Comparison of ENCODE assay signal across 21 cellular contexts in the genomic region with DNA sequence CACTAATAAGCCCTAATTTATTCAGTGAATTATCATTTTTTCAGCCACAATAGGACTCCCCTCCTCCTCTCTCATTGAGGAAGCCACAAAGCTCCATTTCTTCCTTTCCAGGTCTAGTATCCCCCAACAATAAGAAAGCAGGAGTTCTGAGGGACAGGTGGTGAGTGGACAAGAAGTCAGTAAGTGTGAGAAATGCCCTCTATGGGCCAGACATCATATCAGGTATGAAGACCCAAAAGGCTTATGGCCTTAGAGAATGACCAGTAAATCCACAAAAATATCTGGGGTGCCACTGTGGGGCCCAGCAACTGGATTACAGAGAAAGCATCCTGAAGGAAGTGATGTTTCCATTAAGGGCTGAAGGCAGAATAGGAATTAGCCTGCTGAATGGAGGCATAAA.
DNase-seq lines count a peak whose midpoint lies in the region; ATAC-seq and TF ChIP-seq lines count a peak whose summit lies in the region.
"Had no signal": no experiment of that assay in that cellular context is flagged by ENCODE, and none has a peak within 500 bp of the region (broad histone marks: within the 10 kb centered on the region; RNA-seq: fewer than 3 reads in every experiment).

No MANE protein-coding gene starts in this region.

- no peaks in the 10 kb centered on the region for H3K27me3 ChIP-seq in CD8-positive, alpha-beta memory T cell (ENCODE audit: insufficient read depth, low read length, poor library complexity, severe bottlenecking)
- no peaks in the 10 kb centered on the region for H3K27me3 ChIP-seq in right cardiac atrium (ENCODE audit: control insufficient read depth, insufficient read depth)

- peaks cover 19% of the 10 kb centered on the region for H3K27me3 Mint-ChIP-seq in T-helper 2 cell treated with Interferon-gamma antibody and Interleukin-4, amounts not matched to agents 5 μg/mL and 100 μg/mL, for 36 hours (ENCODE audit: low read depth)
- no peaks in the 10 kb centered on the region for H3K27me3 Mint-ChIP-seq in CD8-positive, alpha-beta memory T cell
- no peaks in the 10 kb centered on the region for H3K27me3 Mint-ChIP-seq in activated CD8-positive, alpha-beta T cell treated with anti-CD3 and anti-CD28 coated beads, Interleukin-2, amount 10 ng/mL, durations not matched to agents 7 days and 5 days (ENCODE audit: low read depth)
- H3K27me3 Mint-ChIP-seq in natural killer cell (ENCODE audit: low read depth in 2 of 2): no peaks in the 10 kb centered on the region
- H3K27me3 Mint-ChIP-seq in effector memory CD8-positive, alpha-beta T cell: no peaks in the 10 kb centered on the region

- H3K27ac Mint-ChIP-seq in T-helper 2 cell treated with Interferon-gamma antibody and Interleukin-4, amounts not matched to agents 5 μg/mL and 100 μg/mL, for 36 hours: no peak overlapping the region
- peak overlapping the region in 5 of 8 donors; percentile 21 to 80 (median 48) for H3K27ac Mint-ChIP-seq in CD8-positive, alpha-beta memory T cell
- H3K27ac Mint-ChIP-seq in activated CD8-positive, alpha-beta T cell treated with anti-CD3 and anti-CD28 coated beads, Interleukin-2, amount 10 ng/mL, durations not matched to agents 7 days and 5 days: peak overlapping the region; percentile 83
- H3K27ac Mint-ChIP-seq in natural killer cell: peak overlapping the region; percentile 84 to 86
- H3K27ac Mint-ChIP-seq in effector memory CD8-positive, alpha-beta T cell: no peak overlapping the region
- H3K27ac Mint-ChIP-seq: IgD-negative memory B cell had no signal

- H3K27ac ChIP-seq in CD8-positive, alpha-beta memory T cell (ENCODE audit: low read depth, low read length): no peak overlapping the region
- no peak overlapping the region for H3K27ac ChIP-seq in right cardiac atrium (ENCODE audit: low read length)

- no peak for TF ChIP-seq CTCF in natural killer cell (IDR thresholded peaks at IDR 0.05)

- H3K36me3 Mint-ChIP-seq in T-helper 2 cell treated with Interferon-gamma antibody and Interleukin-4, amounts not matched to agents 5 μg/mL and 100 μg/mL, for 36 hours (ENCODE audit: low read depth): no peaks in the 10 kb centered on the region
- H3K36me3 Mint-ChIP-seq in CD8-positive, alpha-beta memory T cell: peaks cover 0 to 7% (median 0%) of the 10 kb centered on the region in 3 donors
- H3K36me3 Mint-ChIP-seq in activated CD8-positive, alpha-beta T cell treated with anti-CD3 and anti-CD28 coated beads, Interleukin-2, amount 10 ng/mL, durations not matched to agents 7 days and 5 days (ENCODE audit: low read depth): peaks cover 6% of the 10 kb centered on the region
- H3K36me3 Mint-ChIP-seq in natural killer cell: no peaks in the 10 kb centered on the region
- no peaks in the 10 kb centered on the region for H3K36me3 Mint-ChIP-seq in effector memory CD8-positive, alpha-beta T cell (ENCODE audit: insufficient read depth)
- H3K36me3 Mint-ChIP-seq: IgD-negative memory B cell had no signal

- intact Hi-C loops in natural killer cell (cut with micrococcal nuclease): no loop called here
- intact Hi-C loops in right cardiac atrium (cut with DNase I): no loop called here

- H3K4me1 ChIP-seq in CD8-positive, alpha-beta memory T cell (ENCODE audit: insufficient read depth, low read length): peaks cover 64% of the 10 kb centered on the region
- H3K4me1 ChIP-seq in right cardiac atrium (ENCODE audit: control insufficient read depth, insufficient read depth, low read length): no peaks in the 10 kb centered on the region
- H3K4me1 ChIP-seq: BE2C, HAP-1 had no signal

- no peak overlapping the region for H3K4me3 ChIP-seq in CD8-positive, alpha-beta memory T cell (ENCODE audit: low read length)
- H3K4me3 ChIP-seq in right cardiac atrium (ENCODE audit: low read length): no peak overlapping the region
- H3K4me3 ChIP-seq: GM12878, HAP-1 had no signal

- no peak for ATAC-seq in activated CD8-positive, alpha-beta T cell treated with anti-CD3 and anti-CD28 coated beads, Interleukin-2, amount 10 ng/mL, durations not matched to agents 7 days and 5 days
- ATAC-seq in natural killer cell (no peak), right cardiac atrium (no peak)
- ATAC-seq in effector memory CD8-positive, alpha-beta T cell (replicated peaks): no peak
- ATAC-seq: GM12878 had no signal

- CTCF ChIA-PET in CD8-positive, alpha-beta memory T cell (lab: Charles Lee): interaction anchor here (2.6 kb wide), 1 partner anchor 11 kb away, joined by 14 read pairs; no protein-coding TSS in a partner anchor
- CTCF ChIA-PET in activated CD8-positive, alpha-beta T cell treated with anti-CD3 and anti-CD28 coated beads, Interleukin-2, amount 10 ng/mL, durations not matched to agents 7 days and 5 days (lab: Charles Lee): interaction anchor here (1.0 to 4.6 kb wide), 5 partner anchors 8 to 53 kb away, joined by 3 to 45 read pairs (median 6); no protein-coding TSS in a partner anchor

- no peaks in the 10 kb centered on the region for H3K36me3 ChIP-seq in CD8-positive, alpha-beta memory T cell (ENCODE audit: insufficient read depth, low read length)
- H3K36me3 ChIP-seq: BE2C, HAP-1 had no signal

- peaks cover 31% of the 10 kb centered on the region for H3K4me1 Mint-ChIP-seq in T-helper 2 cell treated with Interferon-gamma antibody and Interleukin-4, amounts not matched to agents 5 μg/mL and 100 μg/mL, for 36 hours (ENCODE audit: low read depth)
- H3K4me1 Mint-ChIP-seq in CD8-positive, alpha-beta memory T cell: peaks cover 89 to 95% (median 92%) of the 10 kb centered on the region in 3 donors
- H3K4me1 Mint-ChIP-seq in activated CD8-positive, alpha-beta T cell treated with anti-CD3 and anti-CD28 coated beads, Interleukin-2, amount 10 ng/mL, durations not matched to agents 7 days and 5 days (ENCODE audit: low read depth): peaks cover 73% of the 10 kb centered on the region
- H3K4me1 Mint-ChIP-seq in natural killer cell: peaks cover 95 to 99% of the 10 kb centered on the region in 2 donors
- H3K4me1 Mint-ChIP-seq in effector memory CD8-positive, alpha-beta T cell (ENCODE audit: low read depth in 2 of 2): peaks cover 72 to 78% of the 10 kb centered on the region in 2 donors

- peak overlapping the region; percentile 36 for H3K4me3 Mint-ChIP-seq in T-helper 2 cell treated with Interferon-gamma antibody and Interleukin-4, amounts not matched to agents 5 μg/mL and 100 μg/mL, for 36 hours
- H3K4me3 Mint-ChIP-seq in CD8-positive, alpha-beta memory T cell: peak overlapping the region in 6 of 7 donors; percentile 10 to 71 (median 39)
- H3K4me3 Mint-ChIP-seq in activated CD8-positive, alpha-beta T cell treated with anti-CD3 and anti-CD28 coated beads, Interleukin-2, amount 10 ng/mL, durations not matched to agents 7 days and 5 days: peak overlapping the region; percentile 22
- H3K4me3 Mint-ChIP-seq in natural killer cell: peak overlapping the region; percentile 47
- H3K4me3 Mint-ChIP-seq in effector memory CD8-positive, alpha-beta T cell: peak overlapping the region in 1 of 2 donors; percentile 72
- H3K4me3 Mint-ChIP-seq: IgD-negative memory B cell had no signal

- DNase-seq in T-helper 2 cell treated with Interferon-gamma antibody and Interleukin-4, amounts not matched to agents 5 μg/mL and 100 μg/mL, for 36 hours (ENCODE audit: low spot score): no peak
- DNase-seq in T-helper 2 cell: no peak
- DNase-seq in CD8-positive, alpha-beta memory T cell: no peak
- peak; percentile 12 for DNase-seq in activated CD8-positive, alpha-beta T cell treated with anti-CD3 and anti-CD28 coated beads, Interleukin-2, amount 10 ng/mL, durations not matched to agents 7 days and 5 days
- DNase-seq in natural killer cell: no peak
- no peak for DNase-seq in effector memory CD8-positive, alpha-beta T cell
- no peak for DNase-seq in activated T-cell treated with anti-CD3 and anti-CD28 coated beads for 4 hours
- DNase-seq in right cardiac atrium: no peak
- DNase-seq: 8988T, BE2C, DMS79 treated with DMSO at 0.1 percent for 48 hours, GDM1, NCI-H187 treated with DMSO at 0.1 percent for 48 hours, NCI-H2171, NCI-H748 treated with DMSO at 0.1 percent for 48 hours, OCI-M1, RPMI8226, SIG-M5 had no signal

- POLR2A ChIA-PET in CD8-positive, alpha-beta memory T cell (lab: Charles Lee): no interaction called here
- POLR2A ChIA-PET in activated CD8-positive, alpha-beta T cell treated with anti-CD3 and anti-CD28 coated beads, Interleukin-2, amount 10 ng/mL, durations not matched to agents 7 days and 5 days (lab: Charles Lee): interaction anchor here (1.1 kb wide), 1 partner anchor 8 kb away, joined by 4 read pairs; no protein-coding TSS in a partner anchor

- H3K9me3 ChIP-seq in CD8-positive, alpha-beta memory T cell (ENCODE audit: low read length): no peaks in the 10 kb centered on the region
- H3K9me3 ChIP-seq in right cardiac atrium (ENCODE audit: control insufficient read depth, low read length): no peaks in the 10 kb centered on the region
- H3K9me3 ChIP-seq: BE2C, HAP-1 had no signal

- no peaks in the 10 kb centered on the region for H3K9me3 Mint-ChIP-seq in T-helper 2 cell treated with Interferon-gamma antibody and Interleukin-4, amounts not matched to agents 5 μg/mL and 100 μg/mL, for 36 hours
- H3K9me3 Mint-ChIP-seq in CD8-positive, alpha-beta memory T cell: no peaks in the 10 kb centered on the region
- H3K9me3 Mint-ChIP-seq in activated CD8-positive, alpha-beta T cell treated with anti-CD3 and anti-CD28 coated beads, Interleukin-2, amount 10 ng/mL, durations not matched to agents 7 days and 5 days (ENCODE audit: insufficient read depth): peaks cover 4% of the 10 kb centered on the region
- H3K9me3 Mint-ChIP-seq in natural killer cell: peaks cover 0 to 2% of the 10 kb centered on the region in 2 donors
- H3K9me3 Mint-ChIP-seq in effector memory CD8-positive, alpha-beta T cell: peaks cover 0 to 3% of the 10 kb centered on the region in 2 donors
- H3K9me3 Mint-ChIP-seq: IgD-negative memory B cell had no signal

Comparison
In these comparisons a context has a peak if more than half of its experiments do, and no peak if none do; other contexts are left out.
1. H3K27ac Mint-ChIP-seq: peak in CD8-positive, alpha-beta memory T cell (5 of 8), activated CD8-positive, alpha-beta T cell treated with anti-CD3 and anti-CD28 coated beads, Interleukin-2, amount 10 ng/mL, durations not matched to agents 7 days and 5 days (single experiment) and natural killer cell (2 of 2); none in T-helper 2 cell treated with Interferon-gamma antibody and Interleukin-4, amounts not matched to agents 5 μg/mL and 100 μg/mL, for 36 hours (single experiment) and effector memory CD8-positive, alpha-beta T cell (0 of 2).